Comparison of ENCODE assay signal across 18 cellular contexts in the genomic region with DNA sequence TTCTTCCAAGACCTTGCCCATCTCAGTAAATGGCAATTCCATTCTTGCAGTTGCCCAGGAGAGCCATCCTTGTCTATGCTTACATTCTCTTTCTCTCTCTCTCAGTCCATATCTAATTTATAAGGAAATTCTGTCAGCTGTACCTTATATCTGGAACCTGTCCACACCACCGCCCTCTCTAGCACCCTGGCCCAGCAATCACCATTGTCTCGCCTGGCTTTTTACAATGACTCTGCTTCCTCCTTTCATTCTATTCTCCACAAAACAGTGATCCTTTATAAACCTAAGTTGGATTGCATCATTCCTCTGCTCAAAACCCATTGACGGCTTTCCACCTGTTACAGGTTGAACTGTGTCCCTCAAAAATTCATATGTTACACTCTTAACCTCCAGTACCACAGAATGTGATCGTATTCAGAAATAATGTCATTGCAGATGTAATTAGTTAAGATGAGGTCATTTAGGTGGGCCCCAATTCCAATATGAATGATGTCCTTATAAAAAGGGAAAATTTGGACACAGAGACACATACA. TPM values are rescaled to one million over a fixed set of nuclear protein-coding genes. Genes with fewer than 3 reads are reported as not detected.
DNase-seq lines count a peak whose midpoint lies in the region; ATAC-seq, FAIRE-seq and TF ChIP-seq lines count a peak whose summit lies in the region.
"Had no signal": no experiment of that assay in that cellular context is flagged by ENCODE, and none has a peak within 500 bp of the region (broad histone marks: within the 10 kb centered on the region; RNA-seq: fewer than 3 reads in every experiment).

No MANE protein-coding gene starts in this region.

- intact Hi-C loops in Calu3 (cut with micrococcal nuclease; ENCODE audit: unreplicated experiment): no loop called here
- intact Hi-C loops in IMR-90 (cut with micrococcal nuclease): no loop called here
- intact Hi-C loops in stomach (cut with DNase I; ENCODE audit: low total_unique reads): no loop called here

- TF ChIP-seq RAD21 in IMR-90 (IDR thresholded peaks at IDR 0.05; ENCODE audit: low read length): no peak

- H3K4me1 ChIP-seq in IMR-90 (ENCODE audit: control insufficient read depth, insufficient read depth, low read length): peaks cover 9% of the 10 kb centered on the region
- H3K4me1 ChIP-seq in small intestine (ENCODE audit: control insufficient read depth in 2 of 2, insufficient read depth in 1 of 2, low read depth in 1 of 2, low read length in 1 of 2): peaks cover 0 to 2% of the 10 kb centered on the region in 2 donors
- peaks cover 9 to 58% (median 44%) of the 10 kb centered on the region in 4 donors for H3K4me1 ChIP-seq in stomach

- no peak for TF ChIP-seq CTCF in Calu3 (IDR thresholded peaks at IDR 0.05; ENCODE audit: unreplicated experiment)
- TF ChIP-seq CTCF in IMR-90 (conservative IDR thresholded peaks at IDR 0.05; ENCODE audit: low read depth, low read length): no peak
- no peak for TF ChIP-seq CTCF in endothelial cell (IDR thresholded peaks at IDR 0.05; ENCODE audit: unreplicated experiment)
- no peak for TF ChIP-seq CTCF in stomach (IDR thresholded peaks at IDR 0.05)

- H4K20me1 ChIP-seq in IMR-90 (ENCODE audit: insufficient read depth, low read length): peaks cover 7% of the 10 kb centered on the region; the same call in 1 of the 2 replicates

- peaks cover 45% of the 10 kb centered on the region for H3K4me1 Mint-ChIP-seq in Calu3 (ENCODE audit: low read depth, unreplicated experiment)
- H3K4me1 Mint-ChIP-seq in endothelial cell (ENCODE audit: unreplicated experiment): peaks cover 25% of the 10 kb centered on the region
- H3K4me1 Mint-ChIP-seq: CD4-positive, CD25-positive, alpha-beta regulatory T cell; CD8-positive, alpha-beta memory T cell had no signal

- H3K27me3 Mint-ChIP-seq in Calu3 (ENCODE audit: unreplicated experiment) (no peaks in the 10 kb centered on the region), endothelial cell (ENCODE audit: unreplicated experiment) (no peaks in the 10 kb centered on the region)
- H3K27me3 Mint-ChIP-seq: CD4-positive, CD25-positive, alpha-beta regulatory T cell had no signal

- no peak for TF ChIP-seq EP300 in stomach (IDR thresholded peaks at IDR 0.05)

- in situ Hi-C loops in IMR-90 (cut with MboI; ENCODE audit: low sequenced_read_pairs): no loop called here

- no peak overlapping the region for H4K91ac ChIP-seq in IMR-90 (ENCODE audit: insufficient read depth, low read depth, low read length)

- no peak overlapping the region for H2AFZ ChIP-seq in IMR-90 (replicated peaks; ENCODE audit: low read length, poor library complexity)

- H3K4me3 ChIP-seq in IMR-90 (ENCODE audit: insufficient read depth, low read depth, low read length) (no peak overlapping the region), small intestine (ENCODE audit: low read depth in 1 of 2, low read length in 2 of 2) (no peak overlapping the region), stomach (no peak overlapping the region)
- H3K4me3 ChIP-seq: K562 had no signal

- no peak overlapping the region for H3K9ac ChIP-seq in IMR-90 (ENCODE audit: low read depth, low read length)

- H2BK5ac ChIP-seq in IMR-90 (ENCODE audit: low read depth, low read length, poor library complexity, severe bottlenecking): no peak overlapping the region

- H3K4ac ChIP-seq in IMR-90 (ENCODE audit: low read depth, low read length): no peak overlapping the region

- H3K18ac ChIP-seq in IMR-90 (ENCODE audit: low read depth, low read length): no peak overlapping the region

- peaks cover 5% of the 10 kb centered on the region for H3K9me1 ChIP-seq in IMR-90 (ENCODE audit: insufficient read depth, low read length)

- H3K23ac ChIP-seq in IMR-90 (ENCODE audit: low read depth, low read length): no peak overlapping the region

- H3K27ac ChIP-seq in IMR-90 (ENCODE audit: insufficient read depth, low read length): no peak overlapping the region
- no peak overlapping the region for H3K27ac ChIP-seq in small intestine (ENCODE audit: low read depth in 1 of 2, low read length in 1 of 2)
- H3K27ac ChIP-seq in stomach: no peak overlapping the region

- POLR2A ChIA-PET in IMR-90 (lab: Charles Lee; ENCODE audit: unreplicated experiment): no interaction called here

- no peak overlapping the region for H2BK15ac ChIP-seq in IMR-90 (ENCODE audit: low read depth, low read length)

- BruUV-seq in Calu3 (replicated peaks; lab: Mats Ljungman, UMichigan) (no TSS peak), IMR-90 (replicated peaks; lab: Mats Ljungman, UMichigan) (no TSS peak)

- H3K36me3 Mint-ChIP-seq in Calu3 (ENCODE audit: insufficient read depth, unreplicated experiment): no peaks in the 10 kb centered on the region
- peaks cover 20% of the 10 kb centered on the region for H3K36me3 Mint-ChIP-seq in endothelial cell (ENCODE audit: low read depth, unreplicated experiment)
- H3K36me3 Mint-ChIP-seq: CD4-positive, CD25-positive, alpha-beta regulatory T cell; CD8-positive, alpha-beta memory T cell had no signal

- CTCF ChIA-PET in Calu3 (lab: Charles Lee): no interaction called here
- CTCF ChIA-PET in IMR-90 (lab: Yijun Ruan, JAX): no interaction called here

- H3K36me3 ChIP-seq in IMR-90 (ENCODE audit: control insufficient read depth, insufficient read depth, low read length): no peaks in the 10 kb centered on the region
- H3K36me3 ChIP-seq in small intestine (ENCODE audit: control insufficient read depth in 2 of 2, insufficient read depth in 2 of 2, low read length in 2 of 2): peaks cover 0 to 2% of the 10 kb centered on the region in 2 donors
- no peaks in the 10 kb centered on the region for H3K36me3 ChIP-seq in stomach
- H3K36me3 ChIP-seq: BE2C had no signal

- no peak for DNase-seq in Calu3
- DNase-seq in IMR-90: no peak
- no peak for DNase-seq in endothelial cell (ENCODE audit: low spot score)
- peak; percentile 15 for DNase-seq in small intestine
- DNase-seq in activated CD8-positive, alpha-beta memory T cell treated with anti-CD3 and anti-CD28 coated beads for 24 hours: no peak
- DNase-seq in stomach: no peak
- no peak for DNase-seq in NCI-H345 treated with DMSO at 0.1 percent for 48 hours (lab: John Stamatoyannopoulos, UW; ENCODE audit: unreplicated experiment)
- DNase-seq: BE2C; C1 segment of cervical spinal cord; CD4-positive, CD25-positive, alpha-beta regulatory T cell; CD8-positive, alpha-beta memory T cell; COR-L47; H9 had no signal

- FAIRE-seq in small intestine (lab: Jason Lieb, UNC): no peak
- FAIRE-seq: D721Med, G401.6, GM12891, H1, K562 had no signal

- no peak overlapping the region for H2BK20ac ChIP-seq in IMR-90 (ENCODE audit: low read depth, low read length)

- no peak overlapping the region for H3K4me2 ChIP-seq in IMR-90 (ENCODE audit: low read depth, low read length)

- no peak overlapping the region for H4K8ac ChIP-seq in IMR-90 (ENCODE audit: low read depth in 2 of 2, low read length in 2 of 2)

- H3K9me3 Mint-ChIP-seq in Calu3 (ENCODE audit: low read depth, unreplicated experiment): peaks cover 4% of the 10 kb centered on the region
- H3K9me3 Mint-ChIP-seq in endothelial cell (ENCODE audit: unreplicated experiment): no peaks in the 10 kb centered on the region

- H3K14ac ChIP-seq in IMR-90 (replicated peaks; ENCODE audit: low read depth, low read length): 0 out of 2 replicates have a peak overlapping the region, but pooled peaks have one; percentile 57

- H3K27me3 ChIP-seq in IMR-90 (ENCODE audit: control insufficient read depth, insufficient read depth, low read length) (no peaks in the 10 kb centered on the region), small intestine (ENCODE audit: control insufficient read depth in 2 of 2, insufficient read depth in 2 of 2, low read length in 2 of 2) (no peaks in the 10 kb centered on the region), stomach (no peaks in the 10 kb centered on the region)
- H3K27me3 ChIP-seq: BE2C had no signal

- TF ChIP-seq POLR2A in IMR-90 (IDR thresholded peaks at IDR 0.05; ENCODE audit: low read depth, low read length): no peak
- TF ChIP-seq POLR2A in stomach (IDR thresholded peaks at IDR 0.05): no peak

- H3K9me3 ChIP-seq in IMR-90 (ENCODE audit: control insufficient read depth, insufficient read depth, low read length): no peaks in the 10 kb centered on the region
- H3K9me3 ChIP-seq in small intestine (ENCODE audit: control insufficient read depth, low read depth): no peaks in the 10 kb centered on the region
- no peaks in the 10 kb centered on the region for H3K9me3 ChIP-seq in stomach
- H3K9me3 ChIP-seq: BE2C had no signal

- H3K56ac ChIP-seq in IMR-90 (ENCODE audit: extremely low read depth, insufficient read depth, low read length): no peak overlapping the region

- no peak overlapping the region for H2AK5ac ChIP-seq in IMR-90 (ENCODE audit: low read depth, low read length)

- peaks cover 17 to 67% of the 10 kb centered on the region in 2 experiments for H3K79me1 ChIP-seq in IMR-90 (ENCODE audit: low read depth in 1 of 2, low read length in 2 of 2)

- no peak overlapping the region for H4K5ac ChIP-seq in IMR-90 (ENCODE audit: low read depth, low read length)

- H3K27ac Mint-ChIP-seq in Calu3 (ENCODE audit: unreplicated experiment) (peak overlapping the region; percentile 36), endothelial cell (ENCODE audit: unreplicated experiment) (no peak overlapping the region)
- H3K27ac Mint-ChIP-seq: CD4-positive, CD25-positive, alpha-beta regulatory T cell; CD8-positive, alpha-beta memory T cell; H9 had no signal

- WGBS in IMR-90 (ENCODE audit: extremely low coverage in 2 of 2, insufficient read length in 1 of 2), 2 experiments: 100% methylated on average over 2 of the region's 4 CpGs; no CpG with 5 or more reads in 1 of the 2 experiments
- WGBS in small intestine, 3 donors: 40 to 79% (median 63%) methylated on average over 4 of the region's 4 CpGs
- 87 to 94% (median 90%) methylated on average over 4 of the region's 4 CpGs for WGBS in stomach, 5 donors

- H2BK120ac ChIP-seq in IMR-90 (ENCODE audit: low read depth, low read length): no peak overlapping the region

- no peak for ATAC-seq in IMR-90 (ENCODE audit: low read depth)
- ATAC-seq: K562 had no signal

- dilution Hi-C loops in IMR-90 (cut with HindIII; ENCODE audit: low sequenced_read_pairs, unreplicated experiment): no loop called here

- no peak overlapping the region for H2AK9ac ChIP-seq in IMR-90 (replicated peaks; ENCODE audit: low read depth, low read length, poor library complexity)

- H3K4me3 Mint-ChIP-seq in Calu3 (ENCODE audit: low read depth, unreplicated experiment) (no peak overlapping the region), endothelial cell (ENCODE audit: unreplicated experiment) (peak overlapping the region; percentile 1)
- H3K4me3 Mint-ChIP-seq: CD4-positive, CD25-positive, alpha-beta regulatory T cell; CD8-positive, alpha-beta memory T cell; H9 had no signal

TF ChIP-seq in IMR-90, 13 proteins besides CTCF, POLR2A, EP300 and RAD21 (continues in another document):
- TF ChIP-seq NFE2L2 (IDR thresholded peaks at IDR 0.05; ENCODE audit: low read depth, low read length): no peak

RNA-seq across cellular contexts. Expression of a gene that starts 31.3 kb away (rescaled TPM):
- total RNA-seq in Calu3 (2022): 15.5 and 17.7 TPM in 2 replicates
- total RNA-seq in IMR-90 (2012; rRNA removed): 64.7 and 75.5 TPM in 2 replicates
- 41.1 and 47.9 TPM in 2 replicates for polyA plus RNA-seq in IMR-90 (2012; rRNA removed)
- 21.2 and 27.8 TPM in 2 replicates for polyA plus RNA-seq in IMR-90 (2012; cell fraction: cytosol; rRNA removed)
- 50.5 and 115 TPM in 2 replicates for polyA plus RNA-seq in IMR-90 (2012; cell fraction: nucleus; rRNA removed; ENCODE audit: low replicate concordance)
- 103 TPM for total RNA-seq in endothelial cell (ENCODE audit: unreplicated experiment)
- polyA plus RNA-seq in small intestine: 10 to 100 TPM in 1 of 3 donors, 1 to 10 TPM in 2; 4.5 to 12.0 (median 5.7) TPM
- total RNA-seq in stomach: 10 to 100 TPM in 4 of 5 donors, 1 to 10 TPM in 1; 9.0 to 55.4 (median 41.1) TPM
- 1 to 10 TPM; 4.7 to 9.2 (median 7.9) TPM for polyA plus RNA-seq in stomach
- total RNA-seq: CD4-positive, CD25-positive, alpha-beta regulatory T cell had no signal
- polyA plus RNA-seq: CD4-positive, CD25-positive, alpha-beta regulatory T cell; CD8-positive, alpha-beta memory T cell had no signal
